ENCODE assay signal across 18 cellular contexts in the genomic region with DNA sequence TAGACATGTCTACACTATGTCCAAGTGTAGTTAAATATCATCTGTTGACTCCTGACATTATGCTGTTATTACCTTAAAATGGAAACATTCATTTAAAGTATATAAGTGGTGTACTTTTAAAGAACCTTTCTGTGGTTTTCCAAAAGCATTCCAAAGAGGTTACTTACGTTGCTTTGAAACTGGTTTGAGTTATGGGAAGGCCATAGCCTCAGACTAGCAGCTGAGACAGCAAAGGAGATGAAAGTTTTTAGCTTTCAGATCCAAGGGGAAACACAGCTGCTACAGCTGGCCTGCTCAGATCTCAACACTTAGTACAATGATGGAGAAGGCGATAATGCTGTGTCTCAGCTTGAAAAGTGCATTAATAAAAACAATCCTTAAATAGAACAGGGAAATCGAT.
DNase-seq lines count a peak whose midpoint lies in the region; ATAC-seq and TF ChIP-seq lines count a peak whose summit lies in the region.
"Had no signal": no experiment of that assay in that cellular context is flagged by ENCODE, and none has a peak within 500 bp of the region (broad histone marks: within the 10 kb centered on the region; RNA-seq: fewer than 3 reads in every experiment).

No MANE protein-coding gene starts in this region.

- H3K4me1 Mint-ChIP-seq in chondrocyte (ENCODE audit: low read depth) (peaks cover 26% of the 10 kb centered on the region), Calu3 (ENCODE audit: low read depth, unreplicated experiment) (peaks cover 18% of the 10 kb centered on the region)
- H3K4me1 Mint-ChIP-seq: activated T-helper 17 cell treated with anti-CD3 and anti-CD28 coated beads, Interleukin-2, amount 50 U/mL, for 72 hours; CD4-positive, alpha-beta memory T cell; IgD-negative memory B cell had no signal

- TF ChIP-seq CTCF in chondrocyte (IDR thresholded peaks at IDR 0.05) (no peak), esophagus muscularis mucosa (IDR thresholded peaks at IDR 0.05) (no peak), Calu3 (IDR thresholded peaks at IDR 0.05; ENCODE audit: unreplicated experiment) (no peak)

- no TSS peak for BruUV-seq in Calu3 (replicated peaks; lab: Mats Ljungman, UMichigan)

- H3K36me3 Mint-ChIP-seq in chondrocyte (ENCODE audit: low read depth) (no peaks in the 10 kb centered on the region), Calu3 (ENCODE audit: insufficient read depth, unreplicated experiment) (no peaks in the 10 kb centered on the region)
- H3K36me3 Mint-ChIP-seq: CD4-positive, alpha-beta memory T cell; IgD-negative memory B cell had no signal

- no peak for TF ChIP-seq POLR2A in esophagus muscularis mucosa (IDR thresholded peaks at IDR 0.05; ENCODE audit: low read depth)

- H3K4me3 Mint-ChIP-seq in chondrocyte (ENCODE audit: unreplicated experiment), result no peak overlapping the region
- H3K4me3 Mint-ChIP-seq in Calu3 (ENCODE audit: low read depth, unreplicated experiment), result no peak overlapping the region
- H3K4me3 Mint-ChIP-seq: activated T-helper 17 cell treated with anti-CD3 and anti-CD28 coated beads, Interleukin-2, amount 50 U/mL, for 72 hours; CD4-positive, alpha-beta memory T cell; IgD-negative memory B cell had no signal

- H3K27me3 Mint-ChIP-seq in chondrocyte (ENCODE audit: low read depth) (no peaks in the 10 kb centered on the region), Calu3 (ENCODE audit: unreplicated experiment) (no peaks in the 10 kb centered on the region)
- H3K27me3 Mint-ChIP-seq: activated T-helper 17 cell treated with anti-CD3 and anti-CD28 coated beads, Interleukin-2, amount 50 U/mL, for 72 hours; CD4-positive, alpha-beta memory T cell; IgD-negative memory B cell had no signal

- intact Hi-C loops in esophagus muscularis mucosa (cut with DNase I) (no loop called here), Calu3 (cut with micrococcal nuclease; ENCODE audit: unreplicated experiment) (no loop called here)

- peak overlapping the region; percentile 46 for H3K27ac Mint-ChIP-seq in chondrocyte (ENCODE audit: unreplicated experiment)
- H3K27ac Mint-ChIP-seq in Calu3 (ENCODE audit: unreplicated experiment), result no peak overlapping the region
- H3K27ac Mint-ChIP-seq: activated T-helper 17 cell treated with anti-CD3 and anti-CD28 coated beads, Interleukin-2, amount 50 U/mL, for 72 hours; CD4-positive, alpha-beta memory T cell; IgD-negative memory B cell had no signal

- no peaks in the 10 kb centered on the region for H3K9me3 Mint-ChIP-seq in chondrocyte (ENCODE audit: low read depth)
- H3K9me3 Mint-ChIP-seq in Calu3 (ENCODE audit: low read depth, unreplicated experiment), result no peaks in the 10 kb centered on the region

- CTCF ChIA-PET in Calu3 (lab: Charles Lee), result interaction anchor here (1.0 kb wide), 2 partner anchors 9 to 78 kb away, joined by 3 read pairs; no protein-coding TSS in a partner anchor

- H3K27ac ChIP-seq in mesodermal cell (ENCODE audit: low read depth, low read length, severe bottlenecking) (peak overlapping the region; percentile 46), esophagus muscularis mucosa (replicated peaks in 1 of 4) (no peak overlapping the region)
- H3K27ac ChIP-seq: cardiac muscle cell had no signal

- ATAC-seq in GM21526 (IDR thresholded peaks at IDR 0.05; ENCODE audit: low FRiP score, unreplicated experiment), result no peak
- ATAC-seq in GM18868 (IDR thresholded peaks at IDR 0.05; ENCODE audit: unreplicated experiment), result no peak
- ATAC-seq: activated T-helper 17 cell treated with anti-CD3 and anti-CD28 coated beads, Interleukin-2, amount 50 U/mL, for 72 hours had no signal

- no peaks in the 10 kb centered on the region for H3K36me3 ChIP-seq in mesodermal cell (ENCODE audit: control insufficient read depth, insufficient read depth, low read length)
- H3K36me3 ChIP-seq in esophagus muscularis mucosa, result no peaks in the 10 kb centered on the region
- H3K36me3 ChIP-seq: cardiac muscle cell had no signal

- 67 to 78% methylated on average over 1 of the region's 3 CpGs for WGBS in mesodermal cell (ENCODE audit: insufficient coverage in 2 of 2), 2 experiments
- WGBS in esophagus muscularis mucosa, result 16% methylated on average over 3 of the region's 3 CpGs

- H3K4me1 ChIP-seq in mesodermal cell (ENCODE audit: control insufficient read depth, insufficient read depth, low read length, poor library complexity, severe bottlenecking), result peaks cover 11% of the 10 kb centered on the region
- peaks cover 0 to 14% (median 8%) of the 10 kb centered on the region in 4 donors for H3K4me1 ChIP-seq in esophagus muscularis mucosa

- H3K4me3 ChIP-seq in mesodermal cell (ENCODE audit: extremely low read depth, insufficient read depth, low read length, poor library complexity, severe bottlenecking), result no peak overlapping the region
- H3K4me3 ChIP-seq in esophagus muscularis mucosa, result no peak overlapping the region
- H3K4me3 ChIP-seq: cardiac muscle cell had no signal

- DNase-seq in EL (peak; percentile 49), NCI-H146 (lab: John Stamatoyannopoulos, UW) (peak; percentile 38), chondrocyte (ENCODE audit: low spot score) (no peak), esophagus muscularis mucosa (ENCODE audit: extremely low spot score) (no peak), Calu3 (no peak)
- DNase-seq: activated CD4-positive, alpha-beta T cell treated with anti-CD3 and anti-CD28 coated beads, Interleukin-2, amount 50 U/mL, for 4 hours; CD4-positive, alpha-beta memory T cell; NCI-H526 treated with DMSO at 0.1 percent for 48 hours; occipital lobe; RPMI8226; substantia nigra; T-helper 9 cell had no signal

- H3K27me3 ChIP-seq in esophagus muscularis mucosa, result no peaks in the 10 kb centered on the region
- H3K27me3 ChIP-seq: cardiac muscle cell had no signal

- no peaks in the 10 kb centered on the region for H3K9me3 ChIP-seq in mesodermal cell (ENCODE audit: control insufficient read depth, low read length)
- H3K9me3 ChIP-seq in esophagus muscularis mucosa, result no peaks in the 10 kb centered on the region

- no peak for TF ChIP-seq EP300 in esophagus muscularis mucosa (IDR thresholded peaks at IDR 0.05)

Comparison
In these comparisons a context has a peak if more than half of its experiments do, and no peak if none do; other contexts are left out.
1. DNase-seq: peak in EL (single experiment) and NCI-H146 (single experiment); none in chondrocyte (single experiment), esophagus muscularis mucosa (single experiment) and Calu3 (single experiment).